Comparison of ENCODE assay signal across 13 cellular contexts in genomic region chr1:54337928-54338327, GRCh38.
DNase-seq lines count a peak whose midpoint lies in the region; ATAC-seq and TF ChIP-seq lines count a peak whose summit lies in the region.
"Had no signal": no experiment of that assay in that cellular context is flagged by ENCODE, and none has a peak within 500 bp of the region (broad histone marks: within the 10 kb centered on the region; RNA-seq: fewer than 3 reads in every experiment).

No MANE protein-coding gene starts in this region.

- peaks cover 9% of the 10 kb centered on the region; the same call in 1 of the 2 replicates for H3K36me3 ChIP-seq in OCI-LY7 (ENCODE audit: insufficient read depth, low read length)
- no peaks in the 10 kb centered on the region for H3K36me3 ChIP-seq in smooth muscle cell (ENCODE audit: low read depth)
- H3K36me3 ChIP-seq: gastroesophageal sphincter had no signal

- H3K36me3 Mint-ChIP-seq in activated CD8-positive, alpha-beta memory T cell treated with anti-CD3 and anti-CD28 coated beads, Interleukin-2, amount 10 ng/mL, durations not matched to agents 7 days and 5 days: peaks cover 2% of the 10 kb centered on the region
- peaks cover 6% of the 10 kb centered on the region for H3K36me3 Mint-ChIP-seq in endothelial cell (ENCODE audit: low read depth, unreplicated experiment)
- H3K36me3 Mint-ChIP-seq in activated CD4-positive, alpha-beta memory T cell treated with anti-CD3 and anti-CD28 coated beads for 36 hours: no peaks in the 10 kb centered on the region
- peaks cover 0 to 4% of the 10 kb centered on the region in 2 donors for H3K36me3 Mint-ChIP-seq in activated naive CD4-positive, alpha-beta T cell treated with anti-CD3 and anti-CD28 coated beads, Interleukin-2, amount 50 U/mL, for 72 hours

- H3K27me3 ChIP-seq in smooth muscle cell (ENCODE audit: low read depth): no peaks in the 10 kb centered on the region
- H3K27me3 ChIP-seq: gastroesophageal sphincter had no signal

- no peaks in the 10 kb centered on the region for H3K9me3 Mint-ChIP-seq in activated CD8-positive, alpha-beta memory T cell treated with anti-CD3 and anti-CD28 coated beads, Interleukin-2, amount 10 ng/mL, durations not matched to agents 7 days and 5 days (ENCODE audit: low read depth)
- no peaks in the 10 kb centered on the region for H3K9me3 Mint-ChIP-seq in endothelial cell (ENCODE audit: unreplicated experiment)
- H3K9me3 Mint-ChIP-seq in activated CD4-positive, alpha-beta memory T cell treated with anti-CD3 and anti-CD28 coated beads for 36 hours: no peaks in the 10 kb centered on the region
- no peaks in the 10 kb centered on the region for H3K9me3 Mint-ChIP-seq in activated naive CD4-positive, alpha-beta T cell treated with anti-CD3 and anti-CD28 coated beads, Interleukin-2, amount 50 U/mL, for 72 hours

- peaks cover 11% of the 10 kb centered on the region for H3K4me1 ChIP-seq in OCI-LY7 (ENCODE audit: insufficient read depth, low read length, poor library complexity, severe bottlenecking)
- peaks cover 29% of the 10 kb centered on the region for H3K4me1 ChIP-seq in smooth muscle cell (ENCODE audit: low read depth)

- peak; percentile 48 for DNase-seq in activated CD8-positive, alpha-beta memory T cell treated with anti-CD3 and anti-CD28 coated beads, Interleukin-2, amount 10 ng/mL, durations not matched to agents 7 days and 5 days
- no peak for DNase-seq in activated CD8-positive, alpha-beta memory T cell treated with anti-CD3 and anti-CD28 coated beads for 24 hours
- DNase-seq in OCI-LY7 (ENCODE audit: low spot score): peak; percentile 67
- no peak for DNase-seq in endothelial cell (ENCODE audit: low spot score)
- DNase-seq in smooth muscle cell (lab: John Stamatoyannopoulos, UW; ENCODE audit: unreplicated experiment): no peak
- DNase-seq in activated CD4-positive, alpha-beta memory T cell treated with anti-CD3 and anti-CD28 coated beads for 36 hours: no peak
- no peak for DNase-seq in activated naive CD4-positive, alpha-beta T cell treated with anti-CD3 and anti-CD28 coated beads, Interleukin-2, amount 50 U/mL, for 72 hours (ENCODE audit: low spot score in 2 of 2)
- DNase-seq: ACHN, NCI-H187, nucleus accumbens, OCI-M1 had no signal

- peak; percentile 57 for ATAC-seq in activated CD8-positive, alpha-beta memory T cell treated with anti-CD3 and anti-CD28 coated beads, Interleukin-2, amount 10 ng/mL, durations not matched to agents 7 days and 5 days
- no peak for ATAC-seq in activated naive CD4-positive, alpha-beta T cell treated with anti-CD3 and anti-CD28 coated beads, Interleukin-2, amount 50 U/mL, for 72 hours
- ATAC-seq in GM18858 (IDR thresholded peaks at IDR 0.05; ENCODE audit: unreplicated experiment): no peak
- ATAC-seq: gastroesophageal sphincter had no signal

- no peak overlapping the region for H2AFZ ChIP-seq in OCI-LY7 (ENCODE audit: low read length)
- no peak overlapping the region for H2AFZ ChIP-seq in smooth muscle cell (ENCODE audit: low read depth)

- H4K20me1 ChIP-seq in OCI-LY7 (ENCODE audit: insufficient read depth, low read length): no peaks in the 10 kb centered on the region
- peaks cover 47% of the 10 kb centered on the region for H4K20me1 ChIP-seq in smooth muscle cell (ENCODE audit: low read depth)

- H3K27ac Mint-ChIP-seq in activated CD8-positive, alpha-beta memory T cell treated with anti-CD3 and anti-CD28 coated beads, Interleukin-2, amount 10 ng/mL, durations not matched to agents 7 days and 5 days: no peak overlapping the region
- H3K27ac Mint-ChIP-seq in endothelial cell (ENCODE audit: unreplicated experiment): peak overlapping the region; percentile 34
- no peak overlapping the region for H3K27ac Mint-ChIP-seq in activated CD4-positive, alpha-beta memory T cell treated with anti-CD3 and anti-CD28 coated beads for 36 hours
- peak overlapping the region in 1 of 2 donors; percentile 44 for H3K27ac Mint-ChIP-seq in activated naive CD4-positive, alpha-beta T cell treated with anti-CD3 and anti-CD28 coated beads, Interleukin-2, amount 50 U/mL, for 72 hours

- H3K4me3 ChIP-seq in OCI-LY7 (ENCODE audit: low read depth, low read length, poor library complexity, severe bottlenecking): no peak overlapping the region
- no peak overlapping the region for H3K4me3 ChIP-seq in smooth muscle cell
- H3K4me3 ChIP-seq: gastroesophageal sphincter had no signal

- H3K4me2 ChIP-seq in OCI-LY7 (ENCODE audit: low read length) (peak overlapping the region; percentile 34), smooth muscle cell (peak overlapping the region; percentile 76)

- POLR2A ChIA-PET in OCI-LY7 (lab: Charles Lee): interaction anchor here (1.8 kb wide), 1 partner anchor 9 kb away, joined by 5 read pairs; no protein-coding TSS in a partner anchor
- POLR2A ChIA-PET in activated CD4-positive, alpha-beta memory T cell treated with anti-CD3 and anti-CD28 coated beads for 36 hours (lab: Charles Lee): no interaction called here

- no peak overlapping the region for H3K4me3 Mint-ChIP-seq in activated CD8-positive, alpha-beta memory T cell treated with anti-CD3 and anti-CD28 coated beads, Interleukin-2, amount 10 ng/mL, durations not matched to agents 7 days and 5 days
- no peak overlapping the region for H3K4me3 Mint-ChIP-seq in endothelial cell (ENCODE audit: unreplicated experiment)
- no peak overlapping the region for H3K4me3 Mint-ChIP-seq in activated CD4-positive, alpha-beta memory T cell treated with anti-CD3 and anti-CD28 coated beads for 36 hours

- 87% methylated on average over 7 of the region's 7 CpGs for WGBS in smooth muscle cell (ENCODE audit: low lambda C conversion rate)

- H3K27me3 Mint-ChIP-seq in activated CD8-positive, alpha-beta memory T cell treated with anti-CD3 and anti-CD28 coated beads, Interleukin-2, amount 10 ng/mL, durations not matched to agents 7 days and 5 days: no peaks in the 10 kb centered on the region
- peaks cover 4% of the 10 kb centered on the region for H3K27me3 Mint-ChIP-seq in endothelial cell (ENCODE audit: unreplicated experiment)
- H3K27me3 Mint-ChIP-seq in activated CD4-positive, alpha-beta memory T cell treated with anti-CD3 and anti-CD28 coated beads for 36 hours: no peaks in the 10 kb centered on the region

- no peak for TF ChIP-seq CTCF in OCI-LY7 (conservative IDR thresholded peaks at IDR 0.05; ENCODE audit: low read length)
- TF ChIP-seq CTCF in endothelial cell (IDR thresholded peaks at IDR 0.05; ENCODE audit: unreplicated experiment): no peak
- TF ChIP-seq CTCF in smooth muscle cell (IDR thresholded peaks at IDR 0.05; ENCODE audit: borderline replicate concordance, insufficient read depth, poor library complexity, severe bottlenecking): no peak

- H3K9ac ChIP-seq in smooth muscle cell (ENCODE audit: low read depth): no peak overlapping the region

- peaks cover 7% of the 10 kb centered on the region for H3K4me1 Mint-ChIP-seq in activated CD8-positive, alpha-beta memory T cell treated with anti-CD3 and anti-CD28 coated beads, Interleukin-2, amount 10 ng/mL, durations not matched to agents 7 days and 5 days
- peaks cover 72% of the 10 kb centered on the region for H3K4me1 Mint-ChIP-seq in endothelial cell (ENCODE audit: unreplicated experiment)
- H3K4me1 Mint-ChIP-seq in activated CD4-positive, alpha-beta memory T cell treated with anti-CD3 and anti-CD28 coated beads for 36 hours (ENCODE audit: low read depth): peaks cover 18% of the 10 kb centered on the region

- H3K9me2 ChIP-seq in OCI-LY7 (ENCODE audit: insufficient read depth, low read length): no peaks in the 10 kb centered on the region

- H3K79me2 ChIP-seq in OCI-LY7 (ENCODE audit: insufficient read depth, low read depth, low read length) (0 out of 2 replicates have a peak, but pooled peaks cover 5% of the 10 kb centered on the region), smooth muscle cell (ENCODE audit: low read depth) (peaks cover 34% of the 10 kb centered on the region)

- no TSS peak for BruUV-seq in OCI-LY7 (replicated peaks; lab: Mats Ljungman, UMichigan)

- intact Hi-C loops in OCI-LY7 (cut with micrococcal nuclease; ENCODE audit: unreplicated experiment): no loop called here
- intact Hi-C loops in activated CD4-positive, alpha-beta memory T cell treated with anti-CD3 and anti-CD28 coated beads for 36 hours (cut with micrococcal nuclease): no loop called here

- H3K9me3 ChIP-seq in OCI-LY7 (ENCODE audit: low read length): no peaks in the 10 kb centered on the region
- no peaks in the 10 kb centered on the region for H3K9me3 ChIP-seq in smooth muscle cell (replicated peaks; ENCODE audit: low read depth)
- H3K9me3 ChIP-seq: gastroesophageal sphincter had no signal

- no peak overlapping the region for H3K27ac ChIP-seq in OCI-LY7 (ENCODE audit: low read depth, low read length, poor library complexity, severe bottlenecking)
- peak overlapping the region; percentile 77 for H3K27ac ChIP-seq in smooth muscle cell (ENCODE audit: low read depth)
- H3K27ac ChIP-seq: gastroesophageal sphincter had no signal

- peaks cover 18% of the 10 kb centered on the region for H3F3A ChIP-seq in smooth muscle cell (ENCODE audit: low read depth)

- CTCF ChIA-PET in activated CD8-positive, alpha-beta memory T cell treated with anti-CD3 and anti-CD28 coated beads, Interleukin-2, amount 10 ng/mL, durations not matched to agents 7 days and 5 days (lab: Charles Lee): interaction anchor here (1.1 kb wide), 1 partner anchor 13 kb away, joined by 3 read pairs; no protein-coding TSS in a partner anchor
- CTCF ChIA-PET in OCI-LY7 (lab: Charles Lee; ENCODE audit: unreplicated experiment): no interaction called here
- CTCF ChIA-PET in activated CD4-positive, alpha-beta memory T cell treated with anti-CD3 and anti-CD28 coated beads for 36 hours (lab: Charles Lee): no interaction called here

Comparison
In these comparisons a context has a peak if more than half of its experiments do, and no peak if none do; other contexts are left out.
1. DNase-seq: peak in activated CD8-positive, alpha-beta memory T cell treated with anti-CD3 and anti-CD28 coated beads, Interleukin-2, amount 10 ng/mL, durations not matched to agents 7 days and 5 days (single experiment) and OCI-LY7 (single experiment); none in activated CD8-positive, alpha-beta memory T cell treated with anti-CD3 and anti-CD28 coated beads for 24 hours (single experiment), endothelial cell (single experiment), smooth muscle cell (single experiment), activated CD4-positive, alpha-beta memory T cell treated with anti-CD3 and anti-CD28 coated beads for 36 hours (single experiment) and activated naive CD4-positive, alpha-beta T cell treated with anti-CD3 and anti-CD28 coated beads, Interleukin-2, amount 50 U/mL, for 72 hours (0 of 2).